Comparison of ENCODE assay signal across 1 cellular context in the genomic region with DNA sequence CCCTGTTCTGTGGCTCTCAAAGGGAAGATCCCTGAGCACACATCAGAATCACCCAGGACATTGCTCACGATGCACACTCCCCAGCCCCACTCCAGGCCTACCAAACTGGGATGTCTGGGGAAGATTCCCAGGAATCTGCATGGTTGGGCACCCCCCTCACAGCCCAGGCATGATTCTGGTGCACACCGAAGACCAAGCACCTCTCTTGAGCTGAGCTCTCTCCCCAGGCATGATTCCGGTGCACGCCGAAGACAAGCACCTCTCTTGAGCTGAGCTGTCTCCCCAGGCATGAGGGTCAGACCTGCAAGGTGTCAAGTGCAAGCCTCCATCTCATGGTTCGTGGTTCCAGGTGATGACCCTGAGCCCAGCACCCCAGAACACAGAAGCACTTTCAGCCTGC.
TF ChIP-seq lines count a peak whose summit lies in the region.

No MANE protein-coding gene starts in this region.

TF ChIP-seq in endothelial cell of umbilical vein, 7 proteins besides CTCF, POLR2A, EP300 and RAD21 (continued from another document):
- TF ChIP-seq MYC (IDR thresholded peaks at IDR 0.05; ENCODE audit: low read depth, low read length) = no peak
- TF ChIP-seq EZH2 (IDR thresholded peaks at IDR 0.05; ENCODE audit: borderline replicate concordance, low read depth, low read length, severe bottlenecking) = no peak
- TF ChIP-seq JUN (IDR thresholded peaks at IDR 0.05; ENCODE audit: borderline replicate concordance, insufficient read depth, insufficient read length, low read depth) = no peak
- TF ChIP-seq GATA2 (IDR thresholded peaks at IDR 0.05; ENCODE audit: insufficient read depth, insufficient read length, low read depth, low read length) = no peak
- TF ChIP-seq, protein P1, sequence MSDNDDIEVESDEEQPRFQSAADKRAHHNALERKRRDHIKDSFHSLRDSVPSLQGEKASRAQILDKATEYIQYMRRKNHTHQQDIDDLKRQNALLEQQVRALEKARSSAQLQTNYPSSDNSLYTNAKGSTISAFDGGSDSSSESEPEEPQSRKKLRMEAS (IDR thresholded peaks at IDR 0.05; ENCODE audit: insufficient read depth, insufficient read length) = no peak
